18 cellular contexts compared by ENCODE assay signal in genomic region chr11:133291672-133292265, GRCh38.
DNase-seq lines count a peak whose midpoint lies in the region; TF ChIP-seq lines count a peak whose summit lies in the region.
"Had no signal": no experiment of that assay in that cellular context is flagged by ENCODE, and none has a peak within 500 bp of the region (broad histone marks: within the 10 kb centered on the region; RNA-seq: fewer than 3 reads in every experiment).

No MANE protein-coding gene starts in this region.

- H3K9me3 ChIP-seq in sigmoid colon: no peaks in the 10 kb centered on the region
- H3K9me3 ChIP-seq: BE2C, Caco-2 had no signal

- peak in 2 of 4 donors; percentile 27 to 60 for TF ChIP-seq EP300 in sigmoid colon (IDR thresholded peaks at IDR 0.05)

- H3K27me3 ChIP-seq in dorsolateral prefrontal cortex (no peaks in the 10 kb centered on the region), sigmoid colon (peaks cover 0 to 28% (median 3%) of the 10 kb centered on the region in 3 donors)
- H3K27me3 ChIP-seq: BE2C had no signal

- TF ChIP-seq CTCF in dorsolateral prefrontal cortex (IDR thresholded peaks at IDR 0.05 in 54 of 56, conservative IDR thresholded peaks at IDR 0.05 in 2 of 56; ENCODE audit: low read depth in 1 of 56, partially characterized antibody in 56 of 56) (no peak), nephron progenitor cell (IDR thresholded peaks at IDR 0.05) (no peak), sigmoid colon (IDR thresholded peaks at IDR 0.05) (no peak)

- H3K27me3 Mint-ChIP-seq in nephron progenitor cell (ENCODE audit: low read depth, poor library complexity): peaks cover 16% of the 10 kb centered on the region
- H3K27me3 Mint-ChIP-seq: CD4-positive, CD25-positive, alpha-beta regulatory T cell had no signal

- 38 to 56% methylated on average over 7 of the region's 7 CpGs for WGBS in sigmoid colon, 2 donors

- H3K36me3 ChIP-seq in sigmoid colon: no peaks in the 10 kb centered on the region
- H3K36me3 ChIP-seq: BE2C had no signal

- no peaks in the 10 kb centered on the region for H3K36me3 Mint-ChIP-seq in nephron progenitor cell (ENCODE audit: low read depth)
- H3K36me3 Mint-ChIP-seq: CD4-positive, CD25-positive, alpha-beta regulatory T cell had no signal

- H3K27ac ChIP-seq in dorsolateral prefrontal cortex (peak overlapping the region in 41 of 59 donors; percentile 1 to 85 (median 59)), sigmoid colon (peak overlapping the region in 3 of 4 donors; percentile 17 to 67 (median 48))
- H3K27ac ChIP-seq: HL-60 had no signal

- peak overlapping the region; percentile 80 for H3K27ac Mint-ChIP-seq in nephron progenitor cell
- H3K27ac Mint-ChIP-seq: CD4-positive, CD25-positive, alpha-beta regulatory T cell; GM23338; HFFc6 had no signal

- H3K4me1 ChIP-seq in sigmoid colon: peaks cover 0 to 30% (median 27%) of the 10 kb centered on the region in 4 donors
- H3K4me1 ChIP-seq: BE2C, Caco-2 had no signal

- intact Hi-C loops in dorsolateral prefrontal cortex (cut with DNase I): no loop called here
- intact Hi-C loops in sigmoid colon (cut with DNase I): loop anchor here (2.0 kb wide), 1 partner anchor 91 kb away; no protein-coding TSS in a partner anchor

- H3K9me3 Mint-ChIP-seq in nephron progenitor cell: no peaks in the 10 kb centered on the region
- H3K9me3 Mint-ChIP-seq: GM23338 had no signal

- DNase-seq in dorsolateral prefrontal cortex (peak in 4 of 10 donors; percentile 34 to 65 (median 47)), nephron progenitor cell (no peak), sigmoid colon (peak; percentile 83), erythroblast (lab: John Stamatoyannopoulos, UW) (no peak), NCI-H187 treated with DMSO at 0.1 percent for 48 hours (lab: John Stamatoyannopoulos, UW) (no peak)
- no peak for DNase-seq in stimulated activated CD4-positive, alpha-beta T cell treated with anti-CD3 and anti-CD28 coated beads, Interleukin-4, amount 100 ng/mL, for 4 hours
- no peak for DNase-seq in activated CD4-positive, CD25-positive, alpha-beta regulatory T cell treated with anti-CD3 and anti-CD28 coated beads, Interleukin-2, amount 50 U/mL, for 72 hours
- DNase-seq: ACHN; BE2C; C1 segment of cervical spinal cord; Caco-2; CD4-positive, CD25-positive, alpha-beta regulatory T cell; DMS79; GDM1; H7; HFFc6 had no signal

- no peak overlapping the region for H3K4me3 Mint-ChIP-seq in nephron progenitor cell
- H3K4me3 Mint-ChIP-seq: CD4-positive, CD25-positive, alpha-beta regulatory T cell; GM23338; HFFc6 had no signal

- TF ChIP-seq POLR2A in sigmoid colon (IDR thresholded peaks at IDR 0.05): no peak
- TF ChIP-seq POLR2A in erythroblast (IDR thresholded peaks at IDR 0.05; ENCODE audit: low read length): no peak

- no peaks in the 10 kb centered on the region for H3K4me1 Mint-ChIP-seq in nephron progenitor cell
- H3K4me1 Mint-ChIP-seq: CD4-positive, CD25-positive, alpha-beta regulatory T cell; GM23338 had no signal

- H3K4me3 ChIP-seq in dorsolateral prefrontal cortex (no peak overlapping the region), sigmoid colon (no peak overlapping the region)
- H3K4me3 ChIP-seq: GM23338 had no signal
